ENCODE assay signal across 8 cellular contexts in the genomic region with DNA sequence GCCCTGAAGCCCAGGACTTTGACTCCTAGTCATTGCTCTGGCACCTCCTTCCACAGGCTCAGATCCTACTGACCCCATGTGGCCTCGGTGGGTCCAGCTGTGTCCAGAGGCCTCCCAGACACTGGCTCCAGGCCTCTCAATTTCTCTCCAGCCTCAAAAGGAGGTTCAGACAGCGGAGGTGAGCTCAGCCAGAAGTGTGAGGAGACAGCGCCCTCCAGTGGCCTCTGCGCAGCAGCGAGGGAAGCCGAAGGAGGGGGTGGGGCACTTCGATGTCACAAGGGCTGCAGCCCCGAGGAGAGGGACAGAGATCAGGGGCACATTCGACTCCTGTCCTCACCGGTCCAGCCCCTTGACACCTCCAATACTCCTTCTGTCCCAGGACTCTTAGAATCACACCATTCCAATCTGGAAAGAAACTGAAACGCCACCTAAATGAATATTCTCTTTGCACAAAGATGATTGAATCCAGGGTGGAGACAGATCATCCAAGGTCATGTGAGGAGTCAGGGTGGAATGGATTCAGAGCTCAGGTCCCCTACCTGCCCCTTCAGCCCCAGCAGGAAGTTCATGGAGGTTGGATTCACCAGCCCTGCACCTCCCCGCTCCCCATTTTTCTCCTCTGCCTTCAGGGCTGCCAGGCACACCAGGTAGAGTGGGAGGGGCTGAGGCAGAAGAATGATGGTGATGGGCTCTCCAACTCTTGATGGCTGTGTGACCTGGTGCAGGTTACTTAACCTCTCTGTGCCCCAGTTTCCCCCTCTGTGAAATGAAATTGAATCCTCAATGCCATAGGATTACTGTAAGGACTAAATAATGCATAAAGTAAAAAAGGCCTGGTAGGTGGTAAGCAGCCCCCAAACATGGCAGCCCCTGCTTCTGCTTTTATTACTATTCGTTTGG. TPM values are rescaled to one million over a fixed set of nuclear protein-coding genes. Genes with fewer than 3 reads are reported as not detected.
DNase-seq lines count a peak whose midpoint lies in the region; ATAC-seq, FAIRE-seq and TF ChIP-seq lines count a peak whose summit lies in the region.

No MANE protein-coding gene starts in this region.

- H3K27me3 ChIP-seq in SK-N-SH (ENCODE audit: insufficient read depth) (no peaks in the 10 kb centered on the region), prostate gland (replicated peaks; ENCODE audit: insufficient read depth) (no peaks in the 10 kb centered on the region)

- ATAC-seq in Right ventricle myocardium superior (ENCODE audit: poor library complexity): peak; percentile 62
- no peak for ATAC-seq in HG02981 (IDR thresholded peaks at IDR 0.05; ENCODE audit: unreplicated experiment)

- H3F3A ChIP-seq in SK-N-SH (replicated peaks; ENCODE audit: insufficient read depth): no peaks in the 10 kb centered on the region

- H3K9me3 Mint-ChIP-seq in activated naive CD4-positive, alpha-beta T cell treated with anti-CD3 and anti-CD28 coated beads for 36 hours: no peaks in the 10 kb centered on the region

- H3K4me1 Mint-ChIP-seq in activated naive CD4-positive, alpha-beta T cell treated with anti-CD3 and anti-CD28 coated beads for 36 hours (ENCODE audit: low read depth): no peaks in the 10 kb centered on the region

- H3K27ac ChIP-seq in SK-N-SH (ENCODE audit: low read depth in 2 of 2, low read length in 1 of 2): no peak overlapping the region; a peak in 1 of 4 replicates
- H3K27ac ChIP-seq in prostate gland: no peak overlapping the region

- no peaks in the 10 kb centered on the region for H3K9me3 ChIP-seq in SK-N-SH
- H3K9me3 ChIP-seq in prostate gland: no peaks in the 10 kb centered on the region

- no peaks in the 10 kb centered on the region for H3K9me2 ChIP-seq in SK-N-SH

- no peak overlapping the region for H3K27ac Mint-ChIP-seq in activated naive CD4-positive, alpha-beta T cell treated with anti-CD3 and anti-CD28 coated beads for 36 hours

- peak; percentile 98 for TF ChIP-seq RAD21 in SK-N-SH (IDR thresholded peaks at IDR 0.05; ENCODE audit: low read length)

- TF ChIP-seq EP300 in SK-N-SH (IDR thresholded peaks at IDR 0.05; ENCODE audit: borderline replicate concordance in 1 of 2, low read depth in 1 of 2, low read length in 1 of 2): no peak

- H3K4me2 ChIP-seq in SK-N-SH: peak overlapping the region; percentile 39; the same call in 1 of the 2 replicates

- POLR2A ChIA-PET in SK-N-SH (lab: Yijun Ruan, JAX): interaction anchor here (0.8 kb wide), 1 partner anchor 311 kb away, joined by 3 read pairs; no protein-coding TSS in a partner anchor

- no peak for TF ChIP-seq POLR2A in prostate gland (IDR thresholded peaks at IDR 0.05)

- H3K4me3 ChIP-seq in SK-N-SH (ENCODE audit: low read depth in 2 of 2, low read length in 1 of 2) (0 out of 4 replicates have a peak overlapping the region, but pooled peaks have one; percentile 9 to 45), prostate gland (no peak overlapping the region)

- H3K79me2 ChIP-seq in SK-N-SH (ENCODE audit: insufficient read depth): no peaks in the 10 kb centered on the region

- peak; percentile 59 for DNase-seq in GDM1 (lab: John Stamatoyannopoulos, UW)
- DNase-seq in NCI-H1092 treated with DMSO at 0.1 percent for 48 hours (lab: John Stamatoyannopoulos, UW): peak; percentile 85
- peak; percentile 84 for DNase-seq in SK-N-SH
- peak; percentile 87 for DNase-seq in activated naive CD4-positive, alpha-beta T cell treated with anti-CD3 and anti-CD28 coated beads for 36 hours
- peak; percentile 72 for DNase-seq in Right ventricle myocardium superior
- DNase-seq in prostate gland (ENCODE audit: low spot score): peak; percentile 74
- DNase-seq in urothelium cell line (ENCODE audit: low spot score): peak; percentile 84

- intact Hi-C loops in activated naive CD4-positive, alpha-beta T cell treated with anti-CD3 and anti-CD28 coated beads for 36 hours (cut with micrococcal nuclease): loop anchor here (1.0 to 10.0 kb wide), 3 partner anchors 122 to 312 kb away; no protein-coding TSS in a partner anchor
- intact Hi-C loops in Right ventricle myocardium superior (cut with DNase I): loop anchor here (10.0 kb wide), 1 partner anchor 312 kb away; no protein-coding TSS in a partner anchor
- intact Hi-C loops in prostate gland (cut with DNase I): loop anchor here (10.0 kb wide), 1 partner anchor 302 kb away; no protein-coding TSS in a partner anchor

- no peaks in the 10 kb centered on the region for H4K20me1 ChIP-seq in SK-N-SH (ENCODE audit: insufficient read depth)

- CTCF ChIA-PET in SK-N-SH (lab: Yijun Ruan, JAX): interaction anchor here (0.6 to 12.2 kb wide), 95 partner anchors 10 to 716 kb away, joined by 3 to 173 read pairs (median 4); partner anchors contain the start of genes C1QC and EPHA8
- CTCF ChIA-PET in activated naive CD4-positive, alpha-beta T cell treated with anti-CD3 and anti-CD28 coated beads for 36 hours (lab: Charles Lee): interaction anchor here (0.6 to 3.5 kb wide), 12 partner anchors 14 to 393 kb away, joined by 3 to 17 read pairs (median 4); no protein-coding TSS in a partner anchor

- TF ChIP-seq CTCF in SK-N-SH (IDR thresholded peaks at IDR 0.05) (peak; percentile 97), prostate gland (IDR thresholded peaks at IDR 0.05) (peak; percentile 86 to 97 (median 94))

- FAIRE-seq in urothelium cell line (lab: Jason Lieb, UNC): peak; percentile 62

- peaks cover 34% of the 10 kb centered on the region for H3K27me3 Mint-ChIP-seq in activated naive CD4-positive, alpha-beta T cell treated with anti-CD3 and anti-CD28 coated beads for 36 hours (ENCODE audit: low read depth)

- H3K36me3 ChIP-seq in SK-N-SH (replicated peaks in 1 of 2; ENCODE audit: control insufficient read depth in 1 of 2, insufficient read depth in 2 of 2, low read length in 1 of 2): no peaks in the 10 kb centered on the region
- H3K36me3 ChIP-seq in prostate gland: no peaks in the 10 kb centered on the region

- 15% methylated on average over 11 of the region's 13 CpGs for WGBS in SK-N-SH (ENCODE audit: low lambda C conversion rate)
- WGBS in prostate gland: 18% methylated on average over 13 of the region's 13 CpGs

- no peak overlapping the region for H2AFZ ChIP-seq in SK-N-SH (ENCODE audit: low read depth)

- no peaks in the 10 kb centered on the region for H3K36me3 Mint-ChIP-seq in activated naive CD4-positive, alpha-beta T cell treated with anti-CD3 and anti-CD28 coated beads for 36 hours (ENCODE audit: low read depth)

- no peak overlapping the region for H3K4me3 Mint-ChIP-seq in activated naive CD4-positive, alpha-beta T cell treated with anti-CD3 and anti-CD28 coated beads for 36 hours

- no peak overlapping the region for H3K9ac ChIP-seq in SK-N-SH

- H3K4me1 ChIP-seq in SK-N-SH (ENCODE audit: control insufficient read depth in 1 of 2, insufficient read depth in 2 of 2, low read depth in 1 of 2, low read length in 1 of 2): peaks cover 7 to 26% of the 10 kb centered on the region in 2 experiments; a peak in 2 of 4 replicates
- H3K4me1 ChIP-seq in prostate gland (replicated peaks): peaks cover 19% of the 10 kb centered on the region

TF ChIP-seq in SK-N-SH, 30 proteins besides CTCF, POLR2A, EP300 and RAD21 (continues in another document):
- TF ChIP-seq CHD2 (IDR thresholded peaks at IDR 0.05; ENCODE audit: low read length, partially characterized antibody): peak; percentile 94
- no peak for TF ChIP-seq FOXM1 (IDR thresholded peaks at IDR 0.05; ENCODE audit: low read depth)
- TF ChIP-seq SIN3A (IDR thresholded peaks at IDR 0.05; ENCODE audit: borderline replicate concordance, low read depth, low read length): no peak
- no peak for TF ChIP-seq GATA2 (CRISPR knock-in tag; IDR thresholded peaks at IDR 0.05)
- TF ChIP-seq NFIC (IDR thresholded peaks at IDR 0.05; ENCODE audit: borderline replicate concordance): no peak
- TF ChIP-seq, protein P1, sequence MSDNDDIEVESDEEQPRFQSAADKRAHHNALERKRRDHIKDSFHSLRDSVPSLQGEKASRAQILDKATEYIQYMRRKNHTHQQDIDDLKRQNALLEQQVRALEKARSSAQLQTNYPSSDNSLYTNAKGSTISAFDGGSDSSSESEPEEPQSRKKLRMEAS (IDR thresholded peaks at IDR 0.05; ENCODE audit: low read depth): no peak
- no peak for TF ChIP-seq YY1 (IDR thresholded peaks at IDR 0.05; ENCODE audit: low read depth)
- TF ChIP-seq EZH2phosphoT487 (IDR thresholded peaks at IDR 0.05; ENCODE audit: borderline replicate concordance, low read depth): no peak
- peak; percentile 22; the same call in 1 of the 2 replicates for TF ChIP-seq MXI1 (IDR thresholded peaks at IDR 0.05; ENCODE audit: low read depth, low read length)
- no peak for TF ChIP-seq REST (IDR thresholded peaks at IDR 0.05; ENCODE audit: low read depth, low read length)
- TF ChIP-seq SMC3 (IDR thresholded peaks at IDR 0.05; ENCODE audit: low read depth, low read length): peak; percentile 93
- TF ChIP-seq NRF1 (IDR thresholded peaks at IDR 0.05; ENCODE audit: low read depth, low read length): no peak

RNA-seq across cellular contexts. Expression of gene ZBTB40, which starts 34.8 kb away (rescaled TPM):
- 5.0 and 7.8 TPM in 2 replicates for polyA plus RNA-seq in SK-N-SH (2012; rRNA removed)
- polyA plus RNA-seq in SK-N-SH (2012; cell fraction: cytosol; rRNA removed): 1.7 and 2.2 TPM in 2 replicates
- polyA plus RNA-seq in SK-N-SH (2012; cell fraction: nucleus; rRNA removed): 40.6 and 45.3 TPM in 2 replicates
- 10 to 100 TPM; 11.5 to 13.1 TPM for total RNA-seq in activated naive CD4-positive, alpha-beta T cell treated with anti-CD3 and anti-CD28 coated beads for 36 hours
- total RNA-seq in Right ventricle myocardium superior (15.0 TPM), prostate gland (10 to 100 TPM; 18.2 to 26.3 TPM)

Comparison
In these comparisons a context has a peak if more than half of its experiments do, and no peak if none do; other contexts are left out.
1. H3K4me3 ChIP-seq: peak in SK-N-SH (2 of 2); none in prostate gland (0 of 2).
2. Peak in every context shown above with its lines, with median percentiles within 50 percentile points of each other: DNase-seq.